ENCODE assay signal across 1 cellular context in the genomic region with DNA sequence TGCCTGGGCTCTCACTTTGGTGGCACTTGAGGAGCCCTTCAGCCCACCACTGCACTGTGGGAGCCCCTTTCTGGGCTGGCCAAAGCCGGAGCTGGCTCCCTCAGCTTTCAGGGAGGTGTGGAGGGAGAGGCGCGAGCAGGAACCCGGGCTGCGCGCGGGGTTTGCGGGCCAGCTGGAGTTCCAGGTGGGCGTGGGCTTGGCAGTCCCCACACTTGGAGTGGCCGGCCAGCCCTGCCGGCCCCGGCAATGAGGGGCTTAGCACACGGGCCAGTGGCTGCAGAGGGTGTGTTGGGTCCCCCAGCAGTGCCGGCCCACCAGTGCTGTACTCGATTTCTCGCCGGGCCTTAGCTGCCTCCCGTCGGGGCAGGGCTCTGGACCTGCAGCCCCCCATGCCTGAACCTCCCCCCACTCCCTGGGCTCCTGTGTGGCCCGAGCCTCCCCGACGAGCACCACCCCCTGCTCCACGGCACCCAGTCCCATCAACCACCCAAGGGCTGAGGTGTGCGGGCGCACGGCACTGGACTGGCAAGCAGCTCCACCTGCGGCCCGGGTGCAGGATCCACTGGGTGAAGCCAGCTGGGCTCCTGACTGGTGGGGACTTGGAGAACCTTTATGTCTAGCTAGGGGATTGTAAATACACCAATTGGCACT.
TF ChIP-seq lines count a peak whose summit lies in the region.

No MANE protein-coding gene starts in this region.

TF ChIP-seq in HEK293, 187 proteins besides CTCF, POLR2A, EP300 and RAD21:
- TF ChIP-seq ZBTB8A (tag by site-specific recombination; IDR thresholded peaks at IDR 0.05), result 0 out of 2 replicates have a peak, but pooled peaks have one; percentile 24
TF ChIP-seq in HEK293: peak in this region for 1; not testable (repeated sequence) for 186.
